In genomic region chr16:12217341-12217740, GRCh38 we compare ENCODE assay signal across 7 cellular contexts.
"Had no signal": no experiment of that assay in that cellular context is flagged by ENCODE, and none has a peak within 500 bp of the region (broad histone marks: within the 10 kb centered on the region; RNA-seq: fewer than 3 reads in every experiment).

No MANE protein-coding gene starts in this region.

- H3K4me3 Mint-ChIP-seq: GM23338, H9, HFFc6, IgD-negative memory B cell had no signal

- ATAC-seq: GM23338, HepG2 had no signal

- H3K9me3 Mint-ChIP-seq: GM23338, H9, HFFc6 had no signal

- DNase-seq: H9, HCEC 1CT, HFFc6, KBM-7 had no signal

- H3K27ac Mint-ChIP-seq: GM23338, H9, HFFc6, IgD-negative memory B cell had no signal

- H3K27me3 Mint-ChIP-seq: IgD-negative memory B cell had no signal
